In the genomic region with DNA sequence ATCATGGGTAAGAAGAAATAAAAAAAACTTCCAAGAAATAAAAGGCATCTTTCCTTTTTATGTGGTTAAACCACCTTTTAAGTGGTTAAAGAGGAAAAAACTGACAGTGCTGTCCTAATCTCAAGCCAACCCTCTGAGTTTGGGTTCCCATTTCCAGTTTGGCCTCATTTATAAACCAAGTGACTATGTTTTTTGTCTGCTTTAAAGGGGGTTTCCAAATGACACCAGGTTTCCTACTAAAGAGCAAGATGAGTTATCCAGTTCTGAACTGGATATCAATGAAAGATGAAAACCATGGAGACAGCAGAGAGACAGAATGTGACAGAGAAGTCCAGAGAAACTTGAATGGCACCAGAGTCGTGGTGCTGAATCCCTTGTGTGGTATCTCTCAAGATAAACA, we compare ENCODE assay signal across 21 cellular contexts.
A peak's percentile ranks its signal among the peaks of the same experiment; 100 is the strongest.
DNase-seq lines count a peak whose midpoint lies in the region; ATAC-seq lines count a peak whose summit lies in the region.
"Had no signal": no experiment of that assay in that cellular context is flagged by ENCODE, and none has a peak within 500 bp of the region (broad histone marks: within the 10 kb centered on the region; RNA-seq: fewer than 3 reads in every experiment).

No MANE protein-coding gene starts in this region.

- peak overlapping the region; percentile 83 for H3K27ac Mint-ChIP-seq in activated T-cell treated with anti-CD3 and anti-CD28 coated beads, Interleukin-2, amount 50 U/mL, for 24 hours
- H3K27ac Mint-ChIP-seq in activated T-helper 2 cell treated with anti-CD3 and anti-CD28 coated beads, Interferon-gamma antibody, Interleukin-2, Interleukin-4, amounts not matched to agents 10 μg/mL and 5 μg/mL and 100 μg/mL, durations not matched to agents 14 hours and 24 hours and 36 hours = peak overlapping the region; percentile 93
- H3K27ac Mint-ChIP-seq in stimulated activated naive CD8-positive, alpha-beta T cell treated with anti-CD3 and anti-CD28 coated beads, Interleukin-15, amount 100 ng/mL, for 72 hours = peak overlapping the region in 1 of 2 donors; percentile 87
- H3K27ac Mint-ChIP-seq: H9, HFFc6 had no signal

- ATAC-seq in stimulated activated naive CD8-positive, alpha-beta T cell treated with anti-CD3 and anti-CD28 coated beads, Interleukin-15, amount 100 ng/mL, for 72 hours = peak; percentile 63
- no peak for ATAC-seq in GM21619 (IDR thresholded peaks at IDR 0.05; ENCODE audit: unreplicated experiment)
- no peak for ATAC-seq in activated CD4-positive, CD25-positive, alpha-beta regulatory T cell treated with anti-CD3 and anti-CD28 coated beads, Interleukin-2, amount 50 U/mL, for 24 hours
- ATAC-seq: HepG2, SK-N-SH treated with all-trans-retinoic acid at 6 μM for 48 hours had no signal

- no peak overlapping the region for H3K4me3 ChIP-seq in Jurkat, Clone E6-1 (ENCODE audit: low read length)
- H3K4me3 ChIP-seq: GM23248, Peyer's patch had no signal

- intact Hi-C loops in activated T-helper 2 cell treated with anti-CD3 and anti-CD28 coated beads, Interferon-gamma antibody, Interleukin-2, Interleukin-4, amounts not matched to agents 10 μg/mL and 5 μg/mL and 100 μg/mL, durations not matched to agents 14 hours and 24 hours and 36 hours (cut with micrococcal nuclease) = loop anchor here (1.0 to 2.0 kb wide), 6 partner anchors 105 to 631 kb away; no protein-coding TSS in a partner anchor

- no peaks in the 10 kb centered on the region for H3K9me3 Mint-ChIP-seq in activated T-cell treated with anti-CD3 and anti-CD28 coated beads, Interleukin-2, amount 50 U/mL, for 24 hours
- H3K9me3 Mint-ChIP-seq in activated T-helper 2 cell treated with anti-CD3 and anti-CD28 coated beads, Interferon-gamma antibody, Interleukin-2, Interleukin-4, amounts not matched to agents 10 μg/mL and 5 μg/mL and 100 μg/mL, durations not matched to agents 14 hours and 24 hours and 36 hours = no peaks in the 10 kb centered on the region
- no peaks in the 10 kb centered on the region for H3K9me3 Mint-ChIP-seq in stimulated activated naive CD8-positive, alpha-beta T cell treated with anti-CD3 and anti-CD28 coated beads, Interleukin-15, amount 100 ng/mL, for 72 hours
- H3K9me3 Mint-ChIP-seq: H9, HFFc6 had no signal

- H3K27me3 Mint-ChIP-seq in activated T-cell treated with anti-CD3 and anti-CD28 coated beads, Interleukin-2, amount 50 U/mL, for 24 hours = no peaks in the 10 kb centered on the region
- no peaks in the 10 kb centered on the region for H3K27me3 Mint-ChIP-seq in activated T-helper 2 cell treated with anti-CD3 and anti-CD28 coated beads, Interferon-gamma antibody, Interleukin-2, Interleukin-4, amounts not matched to agents 10 μg/mL and 5 μg/mL and 100 μg/mL, durations not matched to agents 14 hours and 24 hours and 36 hours (ENCODE audit: low read depth)
- no peaks in the 10 kb centered on the region for H3K27me3 Mint-ChIP-seq in stimulated activated naive CD8-positive, alpha-beta T cell treated with anti-CD3 and anti-CD28 coated beads, Interleukin-15, amount 100 ng/mL, for 72 hours

- no peak overlapping the region for H3K4me3 Mint-ChIP-seq in activated T-cell treated with anti-CD3 and anti-CD28 coated beads, Interleukin-2, amount 50 U/mL, for 24 hours
- H3K4me3 Mint-ChIP-seq in activated T-helper 2 cell treated with anti-CD3 and anti-CD28 coated beads, Interferon-gamma antibody, Interleukin-2, Interleukin-4, amounts not matched to agents 10 μg/mL and 5 μg/mL and 100 μg/mL, durations not matched to agents 14 hours and 24 hours and 36 hours (ENCODE audit: low read depth) = peak overlapping the region; percentile 23
- H3K4me3 Mint-ChIP-seq in stimulated activated naive CD8-positive, alpha-beta T cell treated with anti-CD3 and anti-CD28 coated beads, Interleukin-15, amount 100 ng/mL, for 72 hours = no peak overlapping the region
- H3K4me3 Mint-ChIP-seq: H9, HFFc6 had no signal

- peaks cover 25% of the 10 kb centered on the region for H3K4me1 Mint-ChIP-seq in activated T-cell treated with anti-CD3 and anti-CD28 coated beads, Interleukin-2, amount 50 U/mL, for 24 hours (ENCODE audit: low read depth)
- peaks cover 24% of the 10 kb centered on the region for H3K4me1 Mint-ChIP-seq in activated T-helper 2 cell treated with anti-CD3 and anti-CD28 coated beads, Interferon-gamma antibody, Interleukin-2, Interleukin-4, amounts not matched to agents 10 μg/mL and 5 μg/mL and 100 μg/mL, durations not matched to agents 14 hours and 24 hours and 36 hours (ENCODE audit: low read depth)
- H3K4me1 Mint-ChIP-seq in stimulated activated naive CD8-positive, alpha-beta T cell treated with anti-CD3 and anti-CD28 coated beads, Interleukin-15, amount 100 ng/mL, for 72 hours = peaks cover 17% of the 10 kb centered on the region
- H3K4me1 Mint-ChIP-seq: H9 had no signal

- H3K36me3 Mint-ChIP-seq in activated T-cell treated with anti-CD3 and anti-CD28 coated beads, Interleukin-2, amount 50 U/mL, for 24 hours (ENCODE audit: low read depth) = peaks cover 62% of the 10 kb centered on the region
- H3K36me3 Mint-ChIP-seq in activated T-helper 2 cell treated with anti-CD3 and anti-CD28 coated beads, Interferon-gamma antibody, Interleukin-2, Interleukin-4, amounts not matched to agents 10 μg/mL and 5 μg/mL and 100 μg/mL, durations not matched to agents 14 hours and 24 hours and 36 hours (ENCODE audit: low read depth) = peaks cover 33% of the 10 kb centered on the region

- DNase-seq in activated T-cell treated with anti-CD3 and anti-CD28 coated beads, Interleukin-2, amount 50 U/mL, for 24 hours = no peak
- no peak for DNase-seq in activated T-cell treated with anti-CD3 and anti-CD28 coated beads, Interleukin-2, amount 50 U/mL, for 1 hour
- DNase-seq in Jurkat, Clone E6-1 (ENCODE audit: low read depth, low spot score) = peak; percentile 30
- no peak for DNase-seq in activated T-helper 2 cell treated with anti-CD3 and anti-CD28 coated beads, Interferon-gamma antibody, Interleukin-2, Interleukin-4, amounts not matched to agents 10 μg/mL and 5 μg/mL and 100 μg/mL, durations not matched to agents 14 hours and 24 hours and 36 hours (ENCODE audit: low spot score)
- DNase-seq in stimulated activated naive CD8-positive, alpha-beta T cell treated with anti-CD3 and anti-CD28 coated beads, Interleukin-15, amount 100 ng/mL, for 72 hours = no peak
- DNase-seq: BE2C, GM23248, H9, HFFc6, KG1, NCI-H1092, NCI-H1436 treated with DMSO at 0.1 percent for 48 hours, NCI-H1930, NCI-H2227 treated with DMSO at 0.1 percent for 48 hours, NCI-H510A, NCI-H748 treated with DMSO at 0.1 percent for 48 hours, Peyer's patch had no signal
